1 cellular context compared by ENCODE assay signal in genomic region chr15:73317651-73318462, GRCh38.
TF ChIP-seq lines count a peak whose summit lies in the region.

No MANE protein-coding gene starts in this region.

TF ChIP-seq in H1, 55 proteins besides CTCF, POLR2A, EP300 and RAD21:
- TF ChIP-seq E2F6 (IDR thresholded peaks at IDR 0.05) = no peak
